Comparison of ENCODE assay signal across 17 cellular contexts in genomic region chr5:172600571-172600970, GRCh38. TPM values are rescaled to one million over a fixed set of nuclear protein-coding genes. Genes with fewer than 3 reads are reported as not detected.
A peak's percentile ranks its signal among the peaks of the same experiment; 100 is the strongest.
DNase-seq lines count a peak whose midpoint lies in the region; ATAC-seq, FAIRE-seq and TF ChIP-seq lines count a peak whose summit lies in the region.
"Had no signal": no experiment of that assay in that cellular context is flagged by ENCODE, and none has a peak within 500 bp of the region (broad histone marks: within the 10 kb centered on the region; RNA-seq: fewer than 3 reads in every experiment).

No MANE protein-coding gene starts in this region.

- no peaks in the 10 kb centered on the region for H3K79me2 ChIP-seq in H1 (ENCODE audit: control insufficient read depth in 1 of 2, insufficient read depth in 2 of 2, low read length in 2 of 2)

- no peak overlapping the region for H2BK12ac ChIP-seq in H1 (ENCODE audit: low read depth, low read length)

- ATAC-seq in heart right ventricle = peak in 4 of 8 donors; percentile 14 to 60 (median 44)

- WGBS in H1 (ENCODE audit: extremely low coverage in 1 of 2, insufficient coverage in 1 of 2, insufficient read length in 1 of 2, insufficient replicate concordance in 2 of 2, low coverage in 1 of 2, low lambda C conversion rate in 2 of 2, missing lambda C conversion rate in 1 of 2), 2 experiments = 78% methylated on average over 3 of the region's 3 CpGs; no CpG with 5 or more reads in 1 of the 2 experiments
- WGBS in heart right ventricle, 2 donors = 44 to 58% methylated on average over 3 of the region's 3 CpGs
- WGBS in ovary, 3 donors = 43 to 47% (median 45%) methylated on average over 3 of the region's 3 CpGs

- H3K14ac ChIP-seq in H1 (ENCODE audit: insufficient read length) = no peak overlapping the region

- no peak overlapping the region for H4K91ac ChIP-seq in H1 (replicated peaks; ENCODE audit: insufficient read length, low read length)

- H3K4me3 ChIP-seq in H1 (ENCODE audit: extremely low read depth in 1 of 4, insufficient read depth in 2 of 4, low read depth in 3 of 4, low read length in 4 of 4) (no peak overlapping the region), heart right ventricle (no peak overlapping the region), ovary (no peak overlapping the region), vagina (no peak overlapping the region), kidney (ENCODE audit: low read length in 2 of 2) (no peak overlapping the region), HAP-1 (no peak overlapping the region)
- H3K4me3 ChIP-seq: MG63 had no signal

- H4K20me1 ChIP-seq in H1 (replicated peaks in 1 of 2; ENCODE audit: control insufficient read depth in 1 of 2, insufficient read depth in 2 of 2, low read length in 2 of 2) = peaks cover 0 to 11% of the 10 kb centered on the region in 2 experiments

- H3K56ac ChIP-seq in H1 (replicated peaks; ENCODE audit: insufficient read length, low read depth, low read length) = no peak overlapping the region

- peaks cover 9% of the 10 kb centered on the region; the same call in 1 of the 2 replicates for H3K23me2 ChIP-seq in H1 (ENCODE audit: low read depth, low read length)

- H3K79me1 ChIP-seq in H1 (ENCODE audit: low read depth, low read length) = no peaks in the 10 kb centered on the region; the same call in 1 of the 2 replicates

- in situ Hi-C loops in HAP-1 (cut with MboI; ENCODE audit: low sequenced_read_pairs) = no loop called here

- TF ChIP-seq EP300 in H1 (IDR thresholded peaks at IDR 0.05; ENCODE audit: borderline replicate concordance in 1 of 2, low read depth in 2 of 2, low read length in 2 of 2) (no peak), ovary (IDR thresholded peaks at IDR 0.05) (no peak)

- H3K4me1 ChIP-seq in H1 (replicated peaks in 1 of 4; ENCODE audit: control insufficient read depth in 3 of 4, insufficient read depth in 4 of 4, low read length in 3 of 4) (peaks cover 0 to 12% (median 3%) of the 10 kb centered on the region in 4 experiments; a peak in 3 of 7 replicates), heart right ventricle (peaks cover 7 to 70% (median 38%) of the 10 kb centered on the region in 9 donors), ovary (ENCODE audit: insufficient read depth) (peaks cover 6% of the 10 kb centered on the region), vagina (peaks cover 20% of the 10 kb centered on the region), kidney (ENCODE audit: control insufficient read depth in 1 of 2, insufficient read depth in 1 of 2, low read depth in 1 of 2, low read length in 2 of 2) (peaks cover 4 to 7% of the 10 kb centered on the region in 2 donors), HAP-1 (no peaks in the 10 kb centered on the region)

- CTCF ChIA-PET in H1 (lab: Charles Lee; ENCODE audit: partially characterized antibody) = interaction anchor here (0.9 to 1.2 kb wide), 2 partner anchors 10 to 29 kb away, joined by 3 to 4 read pairs; no protein-coding TSS in a partner anchor

- H4K8ac ChIP-seq in H1 (ENCODE audit: extremely low read depth, insufficient read depth, low read length) = no peak overlapping the region; the same call in 1 of the 2 replicates

- no peak overlapping the region for H3K23ac ChIP-seq in H1 (ENCODE audit: insufficient read length)

- H3K27me3 ChIP-seq in H1 (replicated peaks in 1 of 4; ENCODE audit: control insufficient read depth in 3 of 4, extremely low read depth in 1 of 4, insufficient read depth in 3 of 4, low read length in 3 of 4) (peaks cover 0 to 2% (median 0%) of the 10 kb centered on the region in 4 experiments; a peak in 2 of 7 replicates), heart right ventricle (no peaks in the 10 kb centered on the region), ovary (no peaks in the 10 kb centered on the region), vagina (no peaks in the 10 kb centered on the region), HAP-1 (ENCODE audit: low read depth) (no peaks in the 10 kb centered on the region)
- H3K27me3 ChIP-seq: MG63 had no signal

- no peak overlapping the region for H2BK20ac ChIP-seq in H1 (ENCODE audit: low read length)

- intact Hi-C loops in heart right ventricle (cut with DNase I) (loop anchor here in 1 of 10 donors (5.0 to 10.0 kb wide), 4 partner anchors 42 to 113 kb away; partner anchors contain the start of gene NEURL1B), ovary (cut with DNase I) (no loop called here), vagina (cut with DNase I) (no loop called here), kidney (cut with DNase I) (no loop called here)

- H3K9me3 ChIP-seq in H1 (ENCODE audit: insufficient read depth in 2 of 2, low read depth in 1 of 2, low read length in 1 of 2) (no peaks in the 10 kb centered on the region), heart right ventricle (peaks cover 0 to 8% (median 0%) of the 10 kb centered on the region in 11 donors), ovary (no peaks in the 10 kb centered on the region), vagina (no peaks in the 10 kb centered on the region), kidney (ENCODE audit: control insufficient read depth in 1 of 2, low read length in 2 of 2) (no peaks in the 10 kb centered on the region), HAP-1 (no peaks in the 10 kb centered on the region)
- H3K9me3 ChIP-seq: MG63 had no signal

- TF ChIP-seq RAD21 in H1 (IDR thresholded peaks at IDR 0.05 in 1 of 2, conservative IDR thresholded peaks at IDR 0.05 in 1 of 2; ENCODE audit: low read depth in 2 of 2, low read length in 2 of 2) = no peak

- H3K9ac ChIP-seq in H1 (replicated peaks in 1 of 4; ENCODE audit: extremely low read depth in 1 of 4, low read depth in 3 of 4, low read length in 3 of 4) = no peak overlapping the region
- no peak overlapping the region for H3K9ac ChIP-seq in kidney (ENCODE audit: low read length in 2 of 2)

- H3K4me2 ChIP-seq in H1 (ENCODE audit: insufficient read depth in 1 of 2, low read depth in 2 of 2, low read length in 2 of 2) = no peak overlapping the region

- no peak overlapping the region for H3K18ac ChIP-seq in H1 (ENCODE audit: extremely low read depth, low read length)

- TF ChIP-seq CTCF in H1 (IDR thresholded peaks at IDR 0.05; ENCODE audit: control extremely low read depth in 1 of 3, insufficient read depth in 1 of 3, low read depth in 1 of 3, low read length in 3 of 3) = no peak
- no peak for TF ChIP-seq CTCF in heart right ventricle (IDR thresholded peaks at IDR 0.05)
- TF ChIP-seq CTCF in ovary (IDR thresholded peaks at IDR 0.05) = no peak
- TF ChIP-seq CTCF in vagina (IDR thresholded peaks at IDR 0.05) = no peak
- no peak for TF ChIP-seq CTCF in kidney (IDR thresholded peaks at IDR 0.05; ENCODE audit: borderline replicate concordance, extremely low read depth, insufficient read depth)

- no peak overlapping the region for H2AFZ ChIP-seq in H1 (ENCODE audit: low read length)

- H3K36me3 ChIP-seq in H1 (ENCODE audit: control insufficient read depth in 2 of 4, insufficient read depth in 4 of 4, low read length in 3 of 4) (no peaks in the 10 kb centered on the region), heart right ventricle (no peaks in the 10 kb centered on the region), ovary (no peaks in the 10 kb centered on the region), vagina (no peaks in the 10 kb centered on the region), kidney (ENCODE audit: control insufficient read depth in 1 of 2, insufficient read depth in 2 of 2, low read length in 2 of 2) (no peaks in the 10 kb centered on the region), HAP-1 (replicated peaks) (no peaks in the 10 kb centered on the region)
- H3K36me3 ChIP-seq: MG63 had no signal

- 0 out of 2 replicates have a peak overlapping the region, but pooled peaks have one; percentile 5 for H2BK15ac ChIP-seq in H1 (ENCODE audit: low read length)

- H2BK120ac ChIP-seq in H1 (replicated peaks; ENCODE audit: low read depth, low read length) = no peak overlapping the region

- H3K4ac ChIP-seq in H1 (replicated peaks; ENCODE audit: insufficient read length, low read depth, low read length) = no peak overlapping the region

- DNase-seq in H1 (ENCODE audit: low read depth in 1 of 2, low spot score in 2 of 2) (no peak), heart right ventricle (peak; percentile 45 to 57), ovary (peak in 3 of 5 donors; percentile 21 to 33 (median 26)), vagina (ENCODE audit: extremely low spot score in 2 of 2) (no peak), kidney (no peak), D341Med (ENCODE audit: low spot score) (no peak), HAP-1 (ENCODE audit: low spot score in 2 of 2) (no peak)
- DNase-seq: ACHN; CD4-positive, alpha-beta memory T cell; GF-D8; H7; MG63; NCI-H1105; NCI-H1930; NCI-H2171; RPMI8226 had no signal

- H2AK5ac ChIP-seq in H1 (ENCODE audit: low read depth, low read length) = no peak overlapping the region

- FAIRE-seq in H1 (lab: Jason Lieb, UNC) (no peak), kidney (lab: Jason Lieb, UNC) (no peak)
- FAIRE-seq: D721Med had no signal

- H2BK5ac ChIP-seq in H1 (ENCODE audit: low read depth, low read length) = no peak overlapping the region

- POLR2A ChIA-PET in H1 (lab: Charles Lee; ENCODE audit: partially characterized antibody) = no interaction called here

- no peak overlapping the region for H4K5ac ChIP-seq in H1 (ENCODE audit: insufficient read length, low read depth, low read length)

- TF ChIP-seq POLR2A in H1 (IDR thresholded peaks at IDR 0.05; ENCODE audit: control extremely low read depth in 1 of 2, low read depth in 2 of 2, low read length in 2 of 2) (no peak), ovary (IDR thresholded peaks at IDR 0.05) (no peak), vagina (IDR thresholded peaks at IDR 0.05) (no peak)

- H3K27ac ChIP-seq in H1 (ENCODE audit: low read depth, low read length) = no peak overlapping the region
- peak overlapping the region in 9 of 10 donors; percentile 13 to 96 (median 88) for H3K27ac ChIP-seq in heart right ventricle
- peak overlapping the region in 1 of 2 donors; percentile 20 for H3K27ac ChIP-seq in ovary
- peak overlapping the region; percentile 81 for H3K27ac ChIP-seq in vagina
- H3K27ac ChIP-seq in kidney (ENCODE audit: low read depth in 2 of 2, low read length in 2 of 2) = no peak overlapping the region

TF ChIP-seq in H1, 55 proteins besides CTCF, POLR2A, EP300 and RAD21 (continues in another document):
- no peak for TF ChIP-seq FOSL1 (IDR thresholded peaks at IDR 0.05; ENCODE audit: insufficient read depth, low read depth, low read length)

RNA-seq across cellular contexts. Expression of gene NEURL1B, which starts 40.5 kb away (rescaled TPM):
- 5.7 and 6.1 TPM in 2 replicates for total RNA-seq in H1 (2021; fragmentation: NEBNext Ultra II Directional; extraction: Animal tissue kit (Norgen Biotek cat#: 25700))
- polyA plus RNA-seq in H1 (2011; rRNA removed) (3.3 and 5.4 TPM in 2 replicates), heart right ventricle (10 to 100 TPM; 16.7 to 29.1 TPM), ovary (10 to 100 TPM; 24.2 to 39.0 TPM), kidney (ENCODE audit: insufficient read depth, low read depth, low replicate concordance) (5.4 TPM)
- polyA plus RNA-seq in H1 (2011; cell fraction: cytosol; rRNA removed) = 4.8 TPM
- polyA plus RNA-seq in H1 (2011; cell fraction: nucleus; rRNA removed) = 15.7 TPM
- 4.5 to 5.3 TPM (median 4.5 TPM) in 4 replicates for polyA plus RNA-seq in H1 (2012, experiment 1 of 2)
- 4.2 TPM for polyA plus RNA-seq in H1 (2012, experiment 2 of 2)
- 2.9 TPM for polyA plus RNA-seq in H1 (2013, experiment 1 of 2)
- 2.8 TPM for polyA plus RNA-seq in H1 (2013, experiment 2 of 2)
- polyA minus RNA-seq in H1 (2011; rRNA and poly(A)+ RNA removed) = 3.9 and 4.0 TPM in 2 replicates
- 5.5 TPM for polyA minus RNA-seq in H1 (2011; cell fraction: cytosol; rRNA and poly(A)+ RNA removed)
- 4.4 TPM for polyA minus RNA-seq in H1 (2011; cell fraction: nucleus; rRNA and poly(A)+ RNA removed)
- total RNA-seq in heart right ventricle (10 to 100 TPM; 14.4 to 45.8 (median 21.6) TPM), ovary (10 to 100 TPM; 15.0 to 75.1 (median 36.3) TPM), vagina (30.9 TPM), kidney (42.6 TPM)

Comparison
In these comparisons a context has a peak if more than half of its experiments do, and no peak if none do; other contexts are left out.
1. DNase-seq: peak in heart right ventricle (2 of 2) and ovary (3 of 5); none in H1 (0 of 2), vagina (0 of 2), kidney (single experiment), D341Med (single experiment) and HAP-1 (0 of 2).
2. H3K27ac ChIP-seq: peak in heart right ventricle (9 of 10) and vagina (single experiment); none in H1 (single experiment) and kidney (0 of 2).